ENCODE assay signal across 8 cellular contexts in the genomic region with DNA sequence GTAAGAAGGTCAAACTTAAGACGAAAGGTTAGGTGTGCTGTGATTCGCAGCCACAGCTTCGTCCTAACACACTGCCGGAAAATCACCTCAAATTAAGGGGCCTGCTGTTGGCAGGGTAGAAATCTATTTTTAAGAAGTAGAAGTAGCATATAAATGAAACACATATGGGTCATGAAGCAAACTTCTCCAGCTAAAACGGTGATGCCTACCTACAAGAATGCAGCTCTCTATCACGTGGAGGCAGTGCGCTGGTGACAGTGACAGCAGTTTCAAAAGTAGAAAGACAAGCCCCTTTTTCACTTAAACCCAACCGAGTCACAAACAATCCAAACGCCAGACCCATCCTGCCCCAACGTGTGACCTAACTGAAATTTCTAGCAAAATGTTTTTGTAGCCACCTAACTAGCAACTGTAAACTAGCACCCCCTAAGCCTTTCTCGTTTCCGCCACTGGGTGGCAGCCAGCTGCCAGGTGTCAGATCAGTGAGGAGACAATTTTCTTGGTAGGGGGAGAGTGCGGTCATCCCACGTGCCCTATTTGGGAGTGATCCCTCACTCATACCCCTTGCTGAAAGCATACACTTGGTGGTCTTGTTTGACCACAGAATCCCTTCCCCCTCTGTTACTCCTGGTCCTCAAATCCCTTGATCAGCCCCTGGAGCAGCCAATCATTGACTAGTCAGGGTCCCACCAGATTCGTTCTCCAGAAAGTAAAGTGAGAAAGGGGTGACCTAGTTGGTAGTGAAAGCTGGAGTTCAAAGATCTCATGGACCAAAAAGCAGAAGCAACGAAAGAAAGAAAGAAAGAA.
DNase-seq lines count a peak whose midpoint lies in the region; ATAC-seq and TF ChIP-seq lines count a peak whose summit lies in the region.

No MANE protein-coding gene starts in this region.

- H3K9me3 Mint-ChIP-seq in natural killer cell: no peaks in the 10 kb centered on the region

- TF ChIP-seq CTCF in GM12873 (IDR thresholded peaks at IDR 0.05; ENCODE audit: insufficient read depth, low read depth, low read length, missing control alignments) (peak; percentile 92), natural killer cell (IDR thresholded peaks at IDR 0.05) (peak; percentile 46)

- intact Hi-C loops in natural killer cell (cut with micrococcal nuclease): loop anchor here (1.0 kb wide), 1 partner anchor 139 kb away; no protein-coding TSS in a partner anchor

- DNase-seq in NCI-H748 (lab: John Stamatoyannopoulos, UW; ENCODE audit: unreplicated experiment): peak; percentile 89
- peak; percentile 37 for DNase-seq in activated T-cell treated with anti-CD3 and anti-CD28 coated beads for 48 hours (ENCODE audit: low read depth)
- peak; percentile 69 for DNase-seq in fibroblast of peridontal ligament (ENCODE audit: extremely low read depth)
- DNase-seq in natural killer cell: peak; percentile 30
- DNase-seq in substantia nigra (lab: John Stamatoyannopoulos, UW): peak in 45 of 49 donors; percentile 1 to 72 (median 33)

- peaks cover 0 to 13% of the 10 kb centered on the region in 2 donors for H3K27me3 Mint-ChIP-seq in natural killer cell (ENCODE audit: low read depth in 2 of 2)

- no peaks in the 10 kb centered on the region for H3K4me1 Mint-ChIP-seq in natural killer cell

- no peak overlapping the region for H3K27ac Mint-ChIP-seq in natural killer cell

- ATAC-seq in HG03280 (IDR thresholded peaks at IDR 0.05; ENCODE audit: unreplicated experiment) (peak; percentile 68), natural killer cell (peak in 2 of 3 donors; percentile 47 to 55), GM21447 (IDR thresholded peaks at IDR 0.05; ENCODE audit: unreplicated experiment) (no peak)

- no peak overlapping the region for H3K27ac ChIP-seq in substantia nigra (ENCODE audit: low read depth, low read length, poor library complexity, severe bottlenecking)

- H3K36me3 Mint-ChIP-seq in natural killer cell: no peaks in the 10 kb centered on the region

- H3K4me3 Mint-ChIP-seq in natural killer cell: no peak overlapping the region

Comparison
In these comparisons a context has a peak if more than half of its experiments do, and no peak if none do; other contexts are left out.
1. DNase-seq: peak in every context shown above with its lines; median percentile 89 in NCI-H748; 69 in fibroblast of peridontal ligament; 37 in activated T-cell treated with anti-CD3 and anti-CD28 coated beads for 48 hours; 33 in substantia nigra; 30 in natural killer cell.